37 cellular contexts compared by ENCODE assay signal in the genomic region with DNA sequence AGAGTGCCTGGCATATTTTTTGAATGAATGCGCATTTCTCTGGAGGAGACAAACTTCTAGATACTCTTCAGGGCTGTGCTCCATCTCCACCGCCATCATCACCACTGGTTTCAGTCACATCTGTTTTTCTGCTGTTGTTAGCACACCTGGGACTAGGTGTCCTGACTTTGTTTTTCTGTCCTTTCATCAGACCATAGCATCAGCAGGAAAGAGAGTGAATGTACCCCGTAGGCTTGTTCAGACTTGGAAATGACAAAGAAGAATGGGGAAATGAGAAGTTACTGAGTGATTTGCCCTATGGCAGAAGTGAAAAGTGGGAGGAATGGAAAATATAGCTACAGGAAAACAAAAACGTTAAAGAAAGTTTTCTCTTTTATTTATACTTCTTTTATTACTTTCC.
"Had no signal": no experiment of that assay in that cellular context is flagged by ENCODE, and none has a peak within 500 bp of the region (broad histone marks: within the 10 kb centered on the region; RNA-seq: fewer than 3 reads in every experiment).

No MANE protein-coding gene starts in this region.

- H3K36me3 Mint-ChIP-seq: activated CD4-positive, alpha-beta memory T cell treated with anti-CD3 and anti-CD28 coated beads for 36 hours; activated CD8-positive, alpha-beta memory T cell treated with anti-CD3 and anti-CD28 coated beads, Interleukin-2, amount 10 ng/mL, durations not matched to agents 7 days and 5 days; activated naive CD4-positive, alpha-beta T cell treated with anti-CD3 and anti-CD28 coated beads, Interleukin-2, amount 50 U/mL, for 24 hours; activated naive CD8-positive, alpha-beta T cell treated with anti-CD3 and anti-CD28 coated beads for 36 hours had no signal

- H3K4me1 ChIP-seq: adrenal gland, body of pancreas, colonic mucosa, esophagus muscularis mucosa, gastroesophageal sphincter, heart right ventricle had no signal

- FAIRE-seq: endometrium, endothelial cell of umbilical vein had no signal

- H3K9me3 Mint-ChIP-seq: activated CD4-positive, alpha-beta memory T cell treated with anti-CD3 and anti-CD28 coated beads for 36 hours; activated CD4-positive, alpha-beta T cell treated with anti-CD3 and anti-CD28 coated beads, Interleukin-2, amount 10 ng/mL, durations not matched to agents 24 days and 14 days; activated naive CD4-positive, alpha-beta T cell treated with anti-CD3 and anti-CD28 coated beads for 36 hours; activated naive CD8-positive, alpha-beta T cell treated with anti-CD3 and anti-CD28 coated beads for 36 hours; activated naive CD8-positive, alpha-beta T cell treated with anti-CD3 and anti-CD28 coated beads, Interleukin-2, amount 50 U/mL, for 24 hours; activated T-helper 1 cell treated with anti-CD3 and anti-CD28 coated beads, Interleukin-12 subunit alpha, Interleukin-12 subunit beta, Interleukin-2, Interleukin-4 antibody, amounts not matched to agents 30 ng/mL and 10 ng/mL and 1 ng/mL, durations not matched to agents 14 hours and 24 hours and 36 hours; activated T-helper 2 cell treated with anti-CD3 and anti-CD28 coated beads, Interferon-gamma antibody, Interleukin-2, Interleukin-4, amounts not matched to agents 10 μg/mL and 5 μg/mL and 100 μg/mL, durations not matched to agents 14 hours and 24 hours and 36 hours; T-helper 2 cell treated with Interferon-gamma antibody and Interleukin-4, amounts not matched to agents 5 μg/mL and 100 μg/mL, for 36 hours had no signal

- H3K4me1 Mint-ChIP-seq: activated CD4-positive, alpha-beta T cell treated with anti-CD3 and anti-CD28 coated beads for 36 hours; activated CD4-positive, alpha-beta T cell treated with anti-CD3 and anti-CD28 coated beads, Interleukin-2, amount 10 ng/mL, durations not matched to agents 24 days and 14 days; activated CD8-positive, alpha-beta memory T cell treated with anti-CD3 and anti-CD28 coated beads, Interleukin-2, amount 10 ng/mL, durations not matched to agents 7 days and 5 days; activated naive CD4-positive, alpha-beta T cell treated with anti-CD3 and anti-CD28 coated beads, Interleukin-2, amount 50 U/mL, for 24 hours; activated naive CD8-positive, alpha-beta T cell treated with anti-CD3 and anti-CD28 coated beads for 36 hours; activated naive CD8-positive, alpha-beta T cell treated with anti-CD3 and anti-CD28 coated beads, Interleukin-2, amount 50 U/mL, for 24 hours; T-helper 17 cell had no signal

- H3K27me3 ChIP-seq: adrenal gland, body of pancreas, cardiac muscle cell, colonic mucosa, esophagus muscularis mucosa, gastroesophageal sphincter, heart right ventricle had no signal

- H3K9me3 ChIP-seq: adrenal gland, body of pancreas, colonic mucosa, esophagus muscularis mucosa, gastroesophageal sphincter had no signal

- H3K27me3 Mint-ChIP-seq: activated CD4-positive, alpha-beta memory T cell treated with anti-CD3 and anti-CD28 coated beads for 36 hours; activated CD4-positive, alpha-beta T cell treated with anti-CD3 and anti-CD28 coated beads for 36 hours; activated CD4-positive, alpha-beta T cell treated with anti-CD3 and anti-CD28 coated beads, Interleukin-2, amount 10 ng/mL, durations not matched to agents 24 days and 14 days; activated CD8-positive, alpha-beta memory T cell treated with anti-CD3 and anti-CD28 coated beads, Interleukin-2, amount 10 ng/mL, durations not matched to agents 7 days and 5 days; activated naive CD4-positive, alpha-beta T cell treated with anti-CD3 and anti-CD28 coated beads, Interleukin-2, amount 50 U/mL, for 24 hours; activated naive CD8-positive, alpha-beta T cell treated with anti-CD3 and anti-CD28 coated beads for 36 hours; activated naive CD8-positive, alpha-beta T cell treated with anti-CD3 and anti-CD28 coated beads, Interleukin-2, amount 50 U/mL, for 24 hours; T-helper 17 cell had no signal

- H3K4me3 Mint-ChIP-seq: activated CD4-positive, alpha-beta memory T cell treated with anti-CD3 and anti-CD28 coated beads for 36 hours; activated CD4-positive, alpha-beta T cell treated with anti-CD3 and anti-CD28 coated beads for 36 hours; activated CD4-positive, alpha-beta T cell treated with anti-CD3 and anti-CD28 coated beads, Interleukin-2, amount 10 ng/mL, durations not matched to agents 24 days and 14 days; activated CD8-positive, alpha-beta memory T cell treated with anti-CD3 and anti-CD28 coated beads, Interleukin-2, amount 10 ng/mL, durations not matched to agents 7 days and 5 days; activated CD8-positive, alpha-beta T cell treated with anti-CD3 and anti-CD28 coated beads, Interleukin-2, amount 10 ng/mL, durations not matched to agents 7 days and 5 days; activated naive CD4-positive, alpha-beta T cell treated with anti-CD3 and anti-CD28 coated beads for 36 hours; activated naive CD4-positive, alpha-beta T cell treated with anti-CD3 and anti-CD28 coated beads, Interleukin-2, amount 50 U/mL, for 24 hours; activated naive CD8-positive, alpha-beta T cell treated with anti-CD3 and anti-CD28 coated beads for 36 hours; activated naive CD8-positive, alpha-beta T cell treated with anti-CD3 and anti-CD28 coated beads, Interleukin-2, amount 50 U/mL, for 24 hours; activated T-helper 1 cell treated with anti-CD3 and anti-CD28 coated beads, Interleukin-12 subunit alpha, Interleukin-12 subunit beta, Interleukin-2, Interleukin-4 antibody, amounts not matched to agents 30 ng/mL and 10 ng/mL and 1 ng/mL, durations not matched to agents 14 hours and 24 hours and 36 hours; T-helper 17 cell; T-helper 2 cell treated with Interferon-gamma antibody and Interleukin-4, amounts not matched to agents 5 μg/mL and 100 μg/mL, for 36 hours had no signal

- H3K27ac ChIP-seq: adrenal gland, body of pancreas, cardiac muscle cell, colonic mucosa, esophagus muscularis mucosa, gastroesophageal sphincter, heart right ventricle had no signal

- H3K27ac Mint-ChIP-seq: activated CD4-positive, alpha-beta memory T cell treated with anti-CD3 and anti-CD28 coated beads for 36 hours; activated CD4-positive, alpha-beta T cell treated with anti-CD3 and anti-CD28 coated beads for 36 hours; activated CD4-positive, alpha-beta T cell treated with anti-CD3 and anti-CD28 coated beads, Interleukin-2, amount 10 ng/mL, durations not matched to agents 24 days and 14 days; activated CD8-positive, alpha-beta memory T cell treated with anti-CD3 and anti-CD28 coated beads, Interleukin-2, amount 10 ng/mL, durations not matched to agents 7 days and 5 days; activated CD8-positive, alpha-beta T cell treated with anti-CD3 and anti-CD28 coated beads, Interleukin-2, amount 10 ng/mL, durations not matched to agents 7 days and 5 days; activated naive CD4-positive, alpha-beta T cell treated with anti-CD3 and anti-CD28 coated beads for 36 hours; activated naive CD4-positive, alpha-beta T cell treated with anti-CD3 and anti-CD28 coated beads, Interleukin-2, amount 50 U/mL, for 24 hours; activated naive CD8-positive, alpha-beta T cell treated with anti-CD3 and anti-CD28 coated beads for 36 hours; activated naive CD8-positive, alpha-beta T cell treated with anti-CD3 and anti-CD28 coated beads, Interleukin-2, amount 50 U/mL, for 24 hours; activated T-helper 1 cell treated with anti-CD3 and anti-CD28 coated beads, Interleukin-12 subunit alpha, Interleukin-12 subunit beta, Interleukin-2, Interleukin-4 antibody, amounts not matched to agents 30 ng/mL and 10 ng/mL and 1 ng/mL, durations not matched to agents 14 hours and 24 hours and 36 hours; activated T-helper 2 cell treated with anti-CD3 and anti-CD28 coated beads, Interferon-gamma antibody, Interleukin-2, Interleukin-4, amounts not matched to agents 10 μg/mL and 5 μg/mL and 100 μg/mL, durations not matched to agents 14 hours and 24 hours and 36 hours; T-helper 17 cell; T-helper 2 cell treated with Interferon-gamma antibody and Interleukin-4, amounts not matched to agents 5 μg/mL and 100 μg/mL, for 36 hours had no signal

- DNase-seq: activated CD4-positive, alpha-beta memory T cell treated with anti-CD3 and anti-CD28 coated beads for 36 hours; activated CD4-positive, alpha-beta T cell treated with anti-CD3 and anti-CD28 coated beads for 36 hours; activated CD4-positive, alpha-beta T cell treated with anti-CD3 and anti-CD28 coated beads, Interleukin-2, amount 10 ng/mL, durations not matched to agents 24 days and 14 days; activated CD4-positive, CD25-positive, alpha-beta regulatory T cell; activated CD4-positive, CD25-positive, alpha-beta regulatory T cell treated with anti-CD3 and anti-CD28 coated beads, Interleukin-2, amount 50 U/mL, for 72 hours; activated CD8-positive, alpha-beta memory T cell treated with anti-CD3 and anti-CD28 coated beads, Interleukin-2, amount 10 ng/mL, durations not matched to agents 7 days and 5 days; activated CD8-positive, alpha-beta memory T cell treated with anti-CD3 and anti-CD28 coated beads, Interleukin-2, amount 50 U/mL, for 4 hours; activated CD8-positive, alpha-beta T cell treated with anti-CD3 and anti-CD28 coated beads, Interleukin-2, amount 10 ng/mL, durations not matched to agents 7 days and 5 days; activated effector memory CD4-positive, alpha-beta T cell treated with anti-CD3 and anti-CD28 coated beads, Interleukin-2, amount 50 U/mL, for 16 hours; activated naive CD4-positive, alpha-beta T cell treated with anti-CD3 and anti-CD28 coated beads for 36 hours; activated naive CD8-positive, alpha-beta T cell treated with anti-CD3 and anti-CD28 coated beads for 36 hours; activated naive CD8-positive, alpha-beta T cell treated with anti-CD3 and anti-CD28 coated beads, Interleukin-2, amount 50 U/mL, for 24 hours; activated T-cell treated with anti-CD3 and anti-CD28 coated beads, Interleukin-2, amount 50 U/mL, for 1 hour; activated T-cell treated with anti-CD3 and anti-CD28 coated beads, Interleukin-2, amount 50 U/mL, for 48 hours; adrenal gland; amygdala; aorta; body of pancreas; central memory CD4-positive, alpha-beta T cell; cerebellar nuclear complex; colonic mucosa; effector CD8-positive, alpha-beta T cell; erythroblast; foreskin melanocyte; heart right ventricle; T-helper 1 cell; T-helper 17 cell; T1000 had no signal

- H3K36me3 ChIP-seq: adrenal gland, cardiac muscle cell, colonic mucosa, esophagus muscularis mucosa, gastroesophageal sphincter, heart right ventricle had no signal

- H3K4me3 ChIP-seq: adrenal gland, body of pancreas, cardiac muscle cell, colonic mucosa, esophagus muscularis mucosa, gastroesophageal sphincter, heart right ventricle had no signal
